18 cellular contexts compared by ENCODE assay signal in genomic region chr22:49574205-49574604, GRCh38.
DNase-seq lines count a peak whose midpoint lies in the region; ATAC-seq, FAIRE-seq and TF ChIP-seq lines count a peak whose summit lies in the region.
"Had no signal": no experiment of that assay in that cellular context is flagged by ENCODE, and none has a peak within 500 bp of the region (broad histone marks: within the 10 kb centered on the region; RNA-seq: fewer than 3 reads in every experiment).

No MANE protein-coding gene starts in this region.

- no peaks in the 10 kb centered on the region; the same call in 1 of the 2 replicates for H4K20me1 ChIP-seq in K562 (replicated peaks; ENCODE audit: control insufficient read depth, insufficient read depth, low read length)
- no peaks in the 10 kb centered on the region for H4K20me1 ChIP-seq in osteoblast (ENCODE audit: insufficient read depth, low read length)

- H3K36me3 ChIP-seq in K562 (ENCODE audit: control insufficient read depth, insufficient read depth, low read length) (peaks cover 6% of the 10 kb centered on the region; the same call in 2 of the 3 replicates), osteoblast (ENCODE audit: insufficient read depth, low read length) (no peaks in the 10 kb centered on the region)

- intact Hi-C loops in cardiac septum (cut with DNase I): no loop called here
- intact Hi-C loops in Right ventricle myocardium superior (cut with DNase I): no loop called here
- intact Hi-C loops in K562 (cut with micrococcal nuclease): no loop called here

- H3K9me3 ChIP-seq in K562 (replicated peaks; ENCODE audit: control insufficient read depth, insufficient read depth, low read depth, low read length) (no peaks in the 10 kb centered on the region), osteoblast (ENCODE audit: low read depth, low read length) (no peaks in the 10 kb centered on the region)

- no peak for TF ChIP-seq POLR2A in K562 (conservative IDR thresholded peaks at IDR 0.05)

- TF ChIP-seq CTCF in K562 (IDR thresholded peaks at IDR 0.05 in 2 of 3, conservative IDR thresholded peaks at IDR 0.05 in 1 of 3; ENCODE audit: insufficient read depth in 2 of 3, low read depth in 1 of 3, low read length in 3 of 3): no peak
- TF ChIP-seq CTCF in osteoblast (IDR thresholded peaks at IDR 0.05; ENCODE audit: extremely low read depth, low read depth, low read length): no peak

- H3K4me1 ChIP-seq in K562 (replicated peaks in 1 of 2; ENCODE audit: control insufficient read depth in 2 of 2, insufficient read depth in 2 of 2, low read length in 2 of 2): peaks cover 0 to 9% of the 10 kb centered on the region in 2 experiments; a peak in 2 of 5 replicates
- H3K4me1 ChIP-seq in osteoblast (ENCODE audit: insufficient read depth, low read length): no peaks in the 10 kb centered on the region

- H3K27me3 ChIP-seq in K562 (ENCODE audit: control insufficient read depth in 2 of 2, insufficient read depth in 2 of 2, low read length in 2 of 2): no peaks in the 10 kb centered on the region
- no peaks in the 10 kb centered on the region for H3K27me3 ChIP-seq in osteoblast (ENCODE audit: insufficient read depth, low read length)

- in situ Hi-C loops in K562 (cut with MboI): no loop called here

- no TSS peak for BruUV-seq in K562 (replicated peaks; lab: Mats Ljungman, UMichigan)

- TF ChIP-seq RAD21 in K562 (CRISPR knock-in tag; conservative IDR thresholded peaks at IDR 0.05 in 1 of 2, IDR thresholded peaks at IDR 0.05 in 1 of 2): no peak

- H3K4me2 ChIP-seq in K562 (ENCODE audit: insufficient read depth, low read length) (no peak overlapping the region), osteoblast (ENCODE audit: insufficient read depth, low read length) (no peak overlapping the region)

- TF ChIP-seq EP300 in K562 (IDR thresholded peaks at IDR 0.05; ENCODE audit: low read length): no peak

- H3K9ac ChIP-seq in K562 (ENCODE audit: insufficient read depth in 1 of 2, low read depth in 2 of 2, low read length in 2 of 2): no peak overlapping the region; a peak in 1 of 4 replicates

- POLR2A ChIA-PET in K562 (lab: Yijun Ruan, JAX): no interaction called here

- H3K9me1 ChIP-seq in K562 (ENCODE audit: control insufficient read depth, insufficient read depth, low read length): peaks cover 3% of the 10 kb centered on the region

- peaks cover 26% of the 10 kb centered on the region for H3K79me2 ChIP-seq in K562 (ENCODE audit: control insufficient read depth, insufficient read depth, low read length)
- H3K79me2 ChIP-seq in osteoblast (ENCODE audit: insufficient read depth, low read length): no peaks in the 10 kb centered on the region

- DNase-seq in cardiac septum (ENCODE audit: low spot score) (peak; percentile 70), Right ventricle myocardium superior (no peak), K562 (ENCODE audit: extremely low read depth in 1 of 4, low spot score in 3 of 4) (no peak), osteoblast (ENCODE audit: insufficient read length, low spot score, missing footprints) (peak; percentile 81), ureter (ENCODE audit: low spot score) (peak; percentile 25)
- no peak for DNase-seq in effector CD8-positive, alpha-beta T cell (lab: John Stamatoyannopoulos, UW)
- DNase-seq: Calu3, DMS79 treated with DMSO at 0.1 percent for 48 hours, NCI-H1105 treated with DMSO at 0.1 percent for 48 hours, NCI-H1930, NCI-H2171, NCI-H446 treated with DMSO at 0.1 percent for 48 hours, NCI-H748 treated with DMSO at 0.1 percent for 48 hours, PC-3 had no signal

- H3K27ac ChIP-seq in K562 (ENCODE audit: extremely low read depth, low read depth, low read length): no peak overlapping the region
- H3K27ac ChIP-seq in osteoblast (ENCODE audit: low read depth, low read length): no peak overlapping the region

- H2AFZ ChIP-seq in K562 (ENCODE audit: low read depth, low read length): no peak overlapping the region
- H2AFZ ChIP-seq in osteoblast (ENCODE audit: low read length): no peak overlapping the region

- no peak overlapping the region for H3K4me3 ChIP-seq in K562
- no peak overlapping the region for H3K4me3 ChIP-seq in osteoblast (ENCODE audit: insufficient read depth, low read length)

- ATAC-seq in Right ventricle myocardium superior (ENCODE audit: poor library complexity) (no peak), K562 (no peak), GM18868 (IDR thresholded peaks at IDR 0.05; ENCODE audit: unreplicated experiment) (no peak)
- ATAC-seq: HepG2, PC-3 had no signal

- 91% methylated on average over 13 of the region's 20 CpGs for WGBS in K562 (ENCODE audit: insufficient coverage, low coverage, missing lambda C conversion rate)

- FAIRE-seq in K562 (lab: Jason Lieb, UNC): no peak
- FAIRE-seq: G401.6, H54, HepG2 had no signal

- CTCF ChIA-PET in K562 (lab: Yijun Ruan, JAX; ENCODE audit: low intra/inter-chr PET ratio): no interaction called here

TF ChIP-seq in K562, 482 proteins besides CTCF, POLR2A, EP300 and RAD21:
- TF ChIP-seq POLR2G (IDR thresholded peaks at IDR 0.05; ENCODE audit: low read depth, low read length) (0 out of 2 replicates have a peak, but pooled peaks have one; percentile 22), ATF1 (CRISPR knock-in tag; IDR thresholded peaks at IDR 0.05) (no peak), ATF1 (tag; IDR thresholded peaks at IDR 0.05) (no peak)

Comparison
In these comparisons a context has a peak if more than half of its experiments do, and no peak if none do; other contexts are left out.
1. DNase-seq: peak in cardiac septum (single experiment), osteoblast (single experiment) and ureter (single experiment); none in Right ventricle myocardium superior (single experiment), K562 (0 of 4) and effector CD8-positive, alpha-beta T cell (single experiment).